28 cellular contexts compared by ENCODE assay signal in the genomic region with DNA sequence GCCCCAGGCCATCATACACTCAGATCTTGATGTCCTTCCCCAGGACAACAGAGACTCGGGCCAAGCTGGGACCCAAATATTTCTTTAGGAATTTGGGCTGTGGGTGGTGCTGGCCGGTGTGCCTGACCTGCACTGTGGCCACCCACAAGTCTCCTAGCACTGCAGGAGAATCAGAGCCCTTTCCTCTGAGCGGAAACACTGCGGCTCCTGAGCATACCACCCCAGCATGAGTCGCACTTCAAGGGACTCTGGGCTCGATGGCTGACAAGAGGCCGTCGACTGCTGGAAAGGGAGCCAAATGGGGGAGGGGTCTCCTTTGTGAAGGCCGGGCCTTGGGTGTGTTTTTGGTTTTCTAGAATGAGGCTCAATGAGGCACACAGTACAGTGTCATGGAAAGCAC.
"Had no signal": no experiment of that assay in that cellular context is flagged by ENCODE, and none has a peak within 500 bp of the region (broad histone marks: within the 10 kb centered on the region; RNA-seq: fewer than 3 reads in every experiment).

No MANE protein-coding gene starts in this region.

- H3K4me1 ChIP-seq: ascending aorta, left lung, psoas muscle, upper lobe of right lung had no signal

- H3K36me3 Mint-ChIP-seq: natural killer cell treated with Interleukin-12 subunit alpha and Interleukin-12 subunit beta and Interleukin-15 and Interleukin-18, amount 100 ng/mL, for 72 hours had no signal

- H3K9me3 Mint-ChIP-seq: activated naive CD4-positive, alpha-beta T cell treated with anti-CD3 and anti-CD28 coated beads, Interleukin-2, amount 10 ng/mL, durations not matched to agents 7 days and 5 days; activated naive CD8-positive, alpha-beta T cell treated with anti-CD3 and anti-CD28 coated beads, Interleukin-2, amount 10 ng/mL, durations not matched to agents 7 days and 5 days; natural killer cell treated with Interleukin-12 subunit alpha and Interleukin-12 subunit beta and Interleukin-15 and Interleukin-18, amount 100 ng/mL, for 72 hours; stimulated activated memory B cell treated with anti-CD40 and anti-IgM and Interleukin-4, amounts not matched to agents 10 μg/mL and 1 μg/mL and 100 μg/mL, for 72 hours; stimulated activated naive CD8-positive, alpha-beta T cell treated with anti-CD3 and anti-CD28 coated beads, Interleukin-15, amount 100 ng/mL, for 72 hours; T-helper 1 cell treated with Interleukin-12 subunit alpha and Interleukin-12 subunit beta and Interleukin-4 antibody, amounts not matched to agents 30 μg/mL and 1 μg/mL, for 36 hours had no signal

- H3K4me3 Mint-ChIP-seq: activated naive CD4-positive, alpha-beta T cell treated with anti-CD3 and anti-CD28 coated beads, Interleukin-2, amount 10 ng/mL, durations not matched to agents 7 days and 5 days; activated naive CD8-positive, alpha-beta T cell treated with anti-CD3 and anti-CD28 coated beads, Interleukin-2, amount 10 ng/mL, durations not matched to agents 7 days and 5 days; natural killer cell treated with Interleukin-12 subunit alpha and Interleukin-12 subunit beta and Interleukin-15 and Interleukin-18, amount 100 ng/mL, for 72 hours; stimulated activated memory B cell treated with anti-CD40 and anti-IgM and Interleukin-4, amounts not matched to agents 10 μg/mL and 1 μg/mL and 100 μg/mL, for 72 hours; stimulated activated naive CD8-positive, alpha-beta T cell treated with anti-CD3 and anti-CD28 coated beads, Interleukin-15, amount 100 ng/mL, for 72 hours; T-helper 1 cell treated with Interleukin-12 subunit alpha and Interleukin-12 subunit beta and Interleukin-4 antibody, amounts not matched to agents 30 μg/mL and 1 μg/mL, for 36 hours had no signal

- H3K27ac Mint-ChIP-seq: activated naive CD4-positive, alpha-beta T cell treated with anti-CD3 and anti-CD28 coated beads, Interleukin-2, amount 10 ng/mL, durations not matched to agents 7 days and 5 days; activated naive CD8-positive, alpha-beta T cell treated with anti-CD3 and anti-CD28 coated beads, Interleukin-2, amount 10 ng/mL, durations not matched to agents 7 days and 5 days; natural killer cell treated with Interleukin-12 subunit alpha and Interleukin-12 subunit beta and Interleukin-15 and Interleukin-18, amount 100 ng/mL, for 72 hours; stimulated activated memory B cell treated with anti-CD40 and anti-IgM and Interleukin-4, amounts not matched to agents 10 μg/mL and 1 μg/mL and 100 μg/mL, for 72 hours; T-helper 1 cell treated with Interleukin-12 subunit alpha and Interleukin-12 subunit beta and Interleukin-4 antibody, amounts not matched to agents 30 μg/mL and 1 μg/mL, for 36 hours had no signal

- H3K4me3 ChIP-seq: ascending aorta, heart right ventricle, left lung, lung, mucosa of descending colon, ovary, psoas muscle, sigmoid colon, tibial artery, upper lobe of right lung had no signal

- H3K27me3 ChIP-seq: ascending aorta, left lung, neutrophil, ovary, sigmoid colon, tibial artery, upper lobe of right lung had no signal

- H3K9me3 ChIP-seq: ascending aorta, heart right ventricle, left lung, mucosa of descending colon, neutrophil, ovary, psoas muscle, sigmoid colon, tibial artery, upper lobe of right lung had no signal

- H3K36me3 ChIP-seq: ovary had no signal

- H3K27ac ChIP-seq: ascending aorta, heart right ventricle, left lung, neutrophil, ovary, psoas muscle, sigmoid colon, tibial artery, upper lobe of right lung, VCaP had no signal

- H3K27me3 Mint-ChIP-seq: activated naive CD4-positive, alpha-beta T cell treated with anti-CD3 and anti-CD28 coated beads, Interleukin-2, amount 10 ng/mL, durations not matched to agents 7 days and 5 days; activated naive CD8-positive, alpha-beta T cell treated with anti-CD3 and anti-CD28 coated beads, Interleukin-2, amount 10 ng/mL, durations not matched to agents 7 days and 5 days; stimulated activated memory B cell treated with anti-CD40 and anti-IgM and Interleukin-4, amounts not matched to agents 10 μg/mL and 1 μg/mL and 100 μg/mL, for 72 hours; stimulated activated naive CD8-positive, alpha-beta T cell treated with anti-CD3 and anti-CD28 coated beads, Interleukin-15, amount 100 ng/mL, for 72 hours had no signal

- DNase-seq: activated CD4-positive, alpha-beta T cell treated with anti-CD3 and anti-CD28 coated beads for 48 hours; activated CD4-positive, alpha-beta T cell treated with anti-CD3 and anti-CD28 coated beads, Interleukin-2, amount 50 U/mL, for 48 hours; activated CD8-positive, alpha-beta memory T cell treated with anti-CD3 and anti-CD28 coated beads for 24 hours; activated gamma-delta T cell; activated naive CD4-positive, alpha-beta T cell treated with anti-CD3 and anti-CD28 coated beads, Interleukin-2, amount 10 ng/mL, durations not matched to agents 7 days and 5 days; activated naive CD8-positive, alpha-beta T cell treated with anti-CD3 and anti-CD28 coated beads, Interleukin-2, amount 10 ng/mL, durations not matched to agents 7 days and 5 days; central memory CD4-positive, alpha-beta T cell; foreskin fibroblast; heart right ventricle; left lung; mucosa of descending colon; ovary; psoas muscle; sigmoid colon; small intestine; stimulated activated CD4-positive, alpha-beta T cell treated with anti-CD3 and anti-CD28 coated beads, Interleukin-4, amount 100 ng/mL, for 4 hours; stimulated activated CD8-positive, alpha-beta memory T cell treated with anti-CD3 and anti-CD28 coated beads, Interleukin-4, amount 100 ng/mL, for 48 hours; stimulated activated naive CD8-positive, alpha-beta T cell treated with anti-CD3 and anti-CD28 coated beads, Interleukin-15, amount 100 ng/mL, for 72 hours; T-helper 9 cell; tibial artery; upper lobe of right lung had no signal
